8 cellular contexts compared by ENCODE assay signal in the genomic region with DNA sequence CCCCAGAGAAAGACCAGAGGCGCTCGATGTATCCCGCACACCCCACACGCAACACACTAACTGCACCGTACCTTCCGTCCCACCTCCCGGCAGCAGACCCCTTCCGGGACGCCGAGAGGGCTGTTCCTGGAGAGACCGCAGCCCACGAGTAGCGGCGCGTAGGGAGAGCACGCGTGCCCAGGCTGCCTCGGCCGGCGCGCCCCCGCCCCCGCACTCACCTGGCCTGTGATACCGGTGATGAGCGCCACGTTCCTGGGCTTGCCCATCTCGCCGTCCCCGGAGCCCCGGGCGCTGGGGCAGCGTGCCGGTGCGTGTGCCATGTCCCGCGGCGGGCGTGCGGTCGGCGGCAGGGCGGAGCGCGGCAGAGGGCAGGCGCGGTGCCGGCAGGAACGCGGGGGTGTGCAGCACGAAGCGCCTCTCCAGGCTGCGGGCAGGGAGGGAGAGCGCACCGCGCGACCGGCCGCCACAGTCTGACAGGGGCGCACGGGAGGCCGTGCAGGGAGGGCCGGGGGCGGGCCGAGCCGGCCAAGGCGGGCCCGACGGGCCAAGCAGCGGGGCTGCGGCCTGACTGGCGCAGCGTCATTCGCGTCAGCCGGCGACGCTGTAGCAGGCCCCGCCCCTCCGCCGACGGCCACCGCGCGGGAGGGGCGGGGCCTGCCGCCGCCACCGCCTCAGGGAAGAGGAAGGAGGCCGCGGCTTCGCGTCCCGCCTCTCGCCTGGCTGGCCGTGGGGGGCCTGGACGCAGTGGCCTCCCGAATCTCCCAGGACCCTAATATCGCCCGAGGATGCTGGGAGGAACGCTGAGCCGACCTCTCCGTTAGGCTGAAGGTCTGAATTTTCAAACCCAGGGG. TPM values are rescaled to one million over a fixed set of nuclear protein-coding genes. Genes with fewer than 3 reads are reported as not detected.
DNase-seq lines count a peak whose midpoint lies in the region; ATAC-seq and TF ChIP-seq lines count a peak whose summit lies in the region.

Gene GMDS (minus strand): TSS at position 503 of the 851 bp plus-strand sequence.

- H3K27ac ChIP-seq in lung (ENCODE audit: low read depth in 1 of 2, low read length in 1 of 2) = peak within 1 kb of the TSS; percentile 83 to 97

- H3K9me3 Mint-ChIP-seq in activated CD8-positive, alpha-beta T cell treated with anti-CD3 and anti-CD28 coated beads, Interleukin-2, amount 10 ng/mL, durations not matched to agents 7 days and 5 days (ENCODE audit: insufficient read depth) = no peaks in the 10 kb centered on the region

- H3K4me3 Mint-ChIP-seq in activated CD8-positive, alpha-beta T cell treated with anti-CD3 and anti-CD28 coated beads, Interleukin-2, amount 10 ng/mL, durations not matched to agents 7 days and 5 days = peak within 1 kb of the TSS; percentile 94

- DNase-seq in CD1c-positive myeloid dendritic cell (ENCODE audit: extremely low spot score) = peak; percentile 97
- DNase-seq in NCI-H82 treated with DMSO at 0.1 percent for 48 hours (lab: John Stamatoyannopoulos, UW; ENCODE audit: unreplicated experiment) = peak; percentile 34
- DNase-seq in activated CD8-positive, alpha-beta T cell treated with anti-CD3 and anti-CD28 coated beads, Interleukin-2, amount 10 ng/mL, durations not matched to agents 7 days and 5 days = peak; percentile 86
- DNase-seq in ecto neural progenitor cell (ENCODE audit: low spot score) = peak; percentile 89
- peak; percentile 82 for DNase-seq in lung (ENCODE audit: low spot score)
- peak; percentile 55 to 79 (median 65) for DNase-seq in stimulated activated CD4-positive, alpha-beta T cell treated with anti-CD3 and anti-CD28 coated beads, TNF-alpha, amount 100 ng/mL, for 24 hours (ENCODE audit: low read depth in 3 of 3)

- WGBS in lung, 2 donors = 0 to 1% methylated on average over 68 to 102 of the region's 102 CpGs

- no peaks in the 10 kb centered on the region for H3K27me3 Mint-ChIP-seq in activated CD8-positive, alpha-beta T cell treated with anti-CD3 and anti-CD28 coated beads, Interleukin-2, amount 10 ng/mL, durations not matched to agents 7 days and 5 days (ENCODE audit: low read depth)

- peak within 1 kb of the TSS; percentile 94 for H3K27ac Mint-ChIP-seq in activated CD8-positive, alpha-beta T cell treated with anti-CD3 and anti-CD28 coated beads, Interleukin-2, amount 10 ng/mL, durations not matched to agents 7 days and 5 days

- peaks cover 3 to 4% of the 10 kb centered on the region in 2 donors for H3K36me3 ChIP-seq in lung (ENCODE audit: control insufficient read depth in 2 of 2, insufficient read depth in 2 of 2, low read length in 2 of 2)

- peaks cover 8% of the 10 kb centered on the region for H3K36me3 Mint-ChIP-seq in activated CD8-positive, alpha-beta T cell treated with anti-CD3 and anti-CD28 coated beads, Interleukin-2, amount 10 ng/mL, durations not matched to agents 7 days and 5 days (ENCODE audit: low read depth)

- POLR2A ChIA-PET in activated CD8-positive, alpha-beta T cell treated with anti-CD3 and anti-CD28 coated beads, Interleukin-2, amount 10 ng/mL, durations not matched to agents 7 days and 5 days (lab: Charles Lee) = no interaction called here

- H3K9me3 ChIP-seq in lung (ENCODE audit: control insufficient read depth in 2 of 2, insufficient read depth in 1 of 2, low read length in 1 of 2) = no peaks in the 10 kb centered on the region

- no peaks in the 10 kb centered on the region for H3K27me3 ChIP-seq in lung (ENCODE audit: control insufficient read depth, insufficient read depth)

- no peak for TF ChIP-seq CTCF in lung (IDR thresholded peaks at IDR 0.05; ENCODE audit: control extremely low read depth, extremely low read depth)

- peak within 1 kb of the TSS; percentile 92 for H3K4me3 ChIP-seq in lung

- H3K4me1 ChIP-seq in lung (ENCODE audit: control insufficient read depth in 2 of 2, insufficient read depth in 2 of 2, low read length in 2 of 2) = peaks cover 0 to 11% of the 10 kb centered on the region in 2 donors

- peaks cover 43% of the 10 kb centered on the region for H3K4me1 Mint-ChIP-seq in activated CD8-positive, alpha-beta T cell treated with anti-CD3 and anti-CD28 coated beads, Interleukin-2, amount 10 ng/mL, durations not matched to agents 7 days and 5 days (ENCODE audit: low read depth)

- peak; percentile 89 for ATAC-seq in GM19351 (IDR thresholded peaks at IDR 0.05; ENCODE audit: unreplicated experiment)
- ATAC-seq in HG03469 (IDR thresholded peaks at IDR 0.05; ENCODE audit: unreplicated experiment) = peak; percentile 78
- ATAC-seq in activated CD8-positive, alpha-beta T cell treated with anti-CD3 and anti-CD28 coated beads, Interleukin-2, amount 10 ng/mL, durations not matched to agents 7 days and 5 days = peak; percentile 96
- peak; percentile 99 for ATAC-seq in lung (ENCODE audit: insufficient read depth, low FRiP score)

- CTCF ChIA-PET in activated CD8-positive, alpha-beta T cell treated with anti-CD3 and anti-CD28 coated beads, Interleukin-2, amount 10 ng/mL, durations not matched to agents 7 days and 5 days (lab: Charles Lee) = interaction anchor here (1.0 to 1.9 kb wide), 3 partner anchors 11 to 389 kb away, joined by 4 to 6 read pairs (median 5); no protein-coding TSS in a partner anchor

RNA-seq across cellular contexts. Expression of gene GMDS, which starts in this region (rescaled TPM):
- 10 to 100 TPM; 30.3 to 38.5 TPM for total RNA-seq in activated CD8-positive, alpha-beta T cell treated with anti-CD3 and anti-CD28 coated beads, Interleukin-2, amount 10 ng/mL, durations not matched to agents 7 days and 5 days
- 10 to 100 TPM in 1 of 2 donors, 1 to 10 TPM in 1; 7.3 to 28.3 TPM for total RNA-seq in lung
- polyA plus RNA-seq in lung = 10 to 100 TPM; 14.7 to 17.6 TPM

Comparison
In these comparisons a context has a peak if more than half of its experiments do, and no peak if none do; other contexts are left out.
1. Peak in every context shown above with its lines: DNase-seq, ATAC-seq, H3K4me3 ChIP-seq and H3K27ac ChIP-seq.
2. DNase-seq: peak in every context shown above with its lines; median percentile 97 in CD1c-positive myeloid dendritic cell; 89 in ecto neural progenitor cell; 86 in activated CD8-positive, alpha-beta T cell treated with anti-CD3 and anti-CD28 coated beads, Interleukin-2, amount 10 ng/mL, durations not matched to agents 7 days and 5 days; 82 in lung; 65 in stimulated activated CD4-positive, alpha-beta T cell treated with anti-CD3 and anti-CD28 coated beads, TNF-alpha, amount 100 ng/mL, for 24 hours; 34 in NCI-H82 treated with DMSO at 0.1 percent for 48 hours.